9 cellular contexts compared by ENCODE assay signal in genomic region chr12:68158427-68158826, GRCh38. TPM values are rescaled to one million over a fixed set of nuclear protein-coding genes. Genes with fewer than 3 reads are reported as not detected.
A peak's percentile ranks its signal among the peaks of the same experiment; 100 is the strongest.
DNase-seq lines count a peak whose midpoint lies in the region; ATAC-seq and TF ChIP-seq lines count a peak whose summit lies in the region.
"Had no signal": no experiment of that assay in that cellular context is flagged by ENCODE, and none has a peak within 500 bp of the region (broad histone marks: within the 10 kb centered on the region; RNA-seq: fewer than 3 reads in every experiment).

No MANE protein-coding gene starts in this region.

- H3K27me3 Mint-ChIP-seq in stimulated activated naive CD8-positive, alpha-beta T cell treated with anti-CD3 and anti-CD28 coated beads, Interleukin-15, amount 100 ng/mL, for 72 hours: no peaks in the 10 kb centered on the region

- POLR2A ChIA-PET in GM10248 (lab: Yijun Ruan, JAX): no interaction called here

- H3K4me3 Mint-ChIP-seq in stimulated activated naive CD8-positive, alpha-beta T cell treated with anti-CD3 and anti-CD28 coated beads, Interleukin-15, amount 100 ng/mL, for 72 hours: peak overlapping the region in 1 of 2 donors; percentile 92

- H3K4me1 ChIP-seq in RWPE2 (ENCODE audit: insufficient read depth, poor library complexity, severe bottlenecking): no peaks in the 10 kb centered on the region
- H3K4me1 ChIP-seq in foreskin keratinocyte: peaks cover 8% of the 10 kb centered on the region
- H3K4me1 ChIP-seq: parathyroid adenoma had no signal

- H3K27ac Mint-ChIP-seq in stimulated activated naive CD8-positive, alpha-beta T cell treated with anti-CD3 and anti-CD28 coated beads, Interleukin-15, amount 100 ng/mL, for 72 hours: peak overlapping the region in 1 of 2 donors; percentile 92

- H3K27ac ChIP-seq in RWPE2 (ENCODE audit: poor library complexity, severe bottlenecking): no peak overlapping the region
- no peak overlapping the region for H3K27ac ChIP-seq in foreskin keratinocyte
- H3K27ac ChIP-seq: parathyroid adenoma had no signal

- DNase-seq in AG09309 (ENCODE audit: low read depth): no peak
- DNase-seq in GM10248 (ENCODE audit: extremely low spot score): no peak
- DNase-seq in RWPE2 (ENCODE audit: low spot score): no peak
- peak in 1 of 2 donors; percentile 23 for DNase-seq in foreskin keratinocyte
- DNase-seq in activated effector memory CD4-positive, alpha-beta T cell treated with anti-CD3 and anti-CD28 coated beads, Interleukin-2, amount 50 U/mL, for 16 hours: no peak
- DNase-seq in activated effector memory CD4-positive, alpha-beta T cell treated with Interleukin-2 at 50 U/mL for 16 hours: no peak
- no peak for DNase-seq in stimulated activated naive CD8-positive, alpha-beta T cell treated with anti-CD3 and anti-CD28 coated beads, Interleukin-15, amount 100 ng/mL, for 72 hours
- no peak for DNase-seq in activated CD8-positive, alpha-beta memory T cell treated with anti-CD3 and anti-CD28 coated beads for 24 hours

- CTCF ChIA-PET in GM10248 (lab: Yijun Ruan, JAX): interaction anchor here (0.7 to 4.2 kb wide), 24 partner anchors 9 to 754 kb away, joined by 3 to 25 read pairs (median 4); no protein-coding TSS in a partner anchor

- H3K36me3 ChIP-seq in RWPE2 (ENCODE audit: low read depth): no peaks in the 10 kb centered on the region

- H3K4me1 Mint-ChIP-seq in stimulated activated naive CD8-positive, alpha-beta T cell treated with anti-CD3 and anti-CD28 coated beads, Interleukin-15, amount 100 ng/mL, for 72 hours: peaks cover 56% of the 10 kb centered on the region

- no peak for ATAC-seq in RWPE2 (ENCODE audit: low read depth)
- ATAC-seq in foreskin keratinocyte: no peak
- ATAC-seq in stimulated activated naive CD8-positive, alpha-beta T cell treated with anti-CD3 and anti-CD28 coated beads, Interleukin-15, amount 100 ng/mL, for 72 hours: no peak

- H3K4me3 ChIP-seq in AG09309 (ENCODE audit: control insufficient read depth, low read depth, low read length): no peak overlapping the region
- H3K4me3 ChIP-seq in RWPE2 (ENCODE audit: severe bottlenecking): no peak overlapping the region

- TF ChIP-seq CTCF in AG09309 (IDR thresholded peaks at IDR 0.05; ENCODE audit: control insufficient read depth, insufficient read depth, low read depth, low read length, missing control alignments): peak; percentile 38
- peak; percentile 20 for TF ChIP-seq CTCF in GM10248 (IDR thresholded peaks at IDR 0.05; ENCODE audit: control extremely low read depth, extremely low read depth, low read depth, missing control alignments)
- TF ChIP-seq CTCF in RWPE2 (IDR thresholded peaks at IDR 0.05; ENCODE audit: poor library complexity, severe bottlenecking): peak; percentile 45
- TF ChIP-seq CTCF in foreskin keratinocyte (conservative IDR thresholded peaks at IDR 0.05): peak; percentile 85

- no peaks in the 10 kb centered on the region for H3K9me3 ChIP-seq in RWPE2 (ENCODE audit: severe bottlenecking)

- no peaks in the 10 kb centered on the region for H3K9me3 Mint-ChIP-seq in stimulated activated naive CD8-positive, alpha-beta T cell treated with anti-CD3 and anti-CD28 coated beads, Interleukin-15, amount 100 ng/mL, for 72 hours

- H3K27me3 ChIP-seq in RWPE2 (ENCODE audit: insufficient read depth, poor library complexity, severe bottlenecking) (no peaks in the 10 kb centered on the region), foreskin keratinocyte (peaks cover 37% of the 10 kb centered on the region)

RNA-seq across cellular contexts. Expression of gene IFNG, which starts 1.1 kb away (rescaled TPM):
- not detected in 2 replicates for total RNA-seq in foreskin keratinocyte
- polyA plus RNA-seq in foreskin keratinocyte: not detected in 2 replicates

Comparison
In these comparisons a context has a peak if more than half of its experiments do, and no peak if none do; other contexts are left out.
1. CTCF ChIP-seq: peak in every context shown above with its lines; median percentile 85 in foreskin keratinocyte; 45 in RWPE2; 38 in AG09309; 20 in GM10248.